8 cellular contexts compared by ENCODE assay signal in genomic region chr5:151742870-151743294, GRCh38. TPM values are rescaled to one million over a fixed set of nuclear protein-coding genes. Genes with fewer than 3 reads are reported as not detected.
DNase-seq lines count a peak whose midpoint lies in the region; ATAC-seq, FAIRE-seq and TF ChIP-seq lines count a peak whose summit lies in the region.

No MANE protein-coding gene starts in this region.

- H3K4me1 ChIP-seq in A549 (peaks cover 37% of the 10 kb centered on the region), PC-3 (ENCODE audit: insufficient read depth, low read length) (peaks cover 70% of the 10 kb centered on the region)

- no peaks in the 10 kb centered on the region for H3K9me3 Mint-ChIP-seq in neural crest cell

- H2AFZ ChIP-seq in PC-3 (ENCODE audit: low read length) = no peak overlapping the region

- POLR2A ChIA-PET in A549 (lab: Yijun Ruan, JAX) (interaction anchor here (1.0 kb wide), 1 partner anchor 84 kb away, joined by 3 read pairs; no protein-coding TSS in a partner anchor), PC-3 (lab: Charles Lee; ENCODE audit: unreplicated experiment) (no interaction called here)

- H3F3A ChIP-seq in PC-3 (ENCODE audit: low read length, unreplicated experiment) = no peaks in the 10 kb centered on the region

- no peaks in the 10 kb centered on the region for H3K36me3 Mint-ChIP-seq in neural crest cell (ENCODE audit: low read depth)

- no peak overlapping the region for H3K27ac Mint-ChIP-seq in neural crest cell (ENCODE audit: unreplicated experiment)

- TF ChIP-seq CTCF in A549 (IDR thresholded peaks at IDR 0.05) = peak; percentile 63
- TF ChIP-seq CTCF in GM12873 (IDR thresholded peaks at IDR 0.05; ENCODE audit: insufficient read depth, low read depth, low read length, missing control alignments) = peak; percentile 64
- TF ChIP-seq CTCF in PC-3 (conservative IDR thresholded peaks at IDR 0.05; ENCODE audit: low read depth, low read length) = peak; percentile 83
- peak; percentile 73 for TF ChIP-seq CTCF in neural crest cell (conservative IDR thresholded peaks at IDR 0.05)

- TF ChIP-seq RAD21 in A549 (conservative IDR thresholded peaks at IDR 0.05 in 1 of 2, IDR thresholded peaks at IDR 0.05 in 1 of 2) = peak; percentile 88 to 89

- H3K4me3 Mint-ChIP-seq in neural crest cell = no peak overlapping the region

- H3K4me3 ChIP-seq in A549 = no peak overlapping the region
- H3K4me3 ChIP-seq in PC-3 (ENCODE audit: low read length) = no peak overlapping the region

- peaks cover 18% of the 10 kb centered on the region for H3K4me1 Mint-ChIP-seq in neural crest cell

- no peak for TF ChIP-seq POLR2A in A549 (IDR thresholded peaks at IDR 0.05; ENCODE audit: low read length)

- H3K27ac ChIP-seq in A549 = peak overlapping the region in 1 of 2 experiments; percentile 92; a peak in 2 of 6 replicates
- H3K27ac ChIP-seq in PC-3 (ENCODE audit: low read length) = peak overlapping the region; percentile 89

- no peaks in the 10 kb centered on the region for H3K27me3 ChIP-seq in PC-3 (ENCODE audit: low read length)

- no peaks in the 10 kb centered on the region for H3K27me3 Mint-ChIP-seq in neural crest cell (ENCODE audit: low read depth)

- DNase-seq in A549 (ENCODE audit: low read depth in 1 of 2, low spot score in 1 of 2) (peak; percentile 70 to 86), PC-3 (peak; percentile 77), neural crest cell (ENCODE audit: low read depth, low spot score) (peak; percentile 44)
- DNase-seq in stimulated activated CD4-positive, alpha-beta T cell treated with anti-CD3 and anti-CD28 coated beads, Interleukin-15, amount 100 ng/mL, for 24 hours = no peak

- H3K9me3 ChIP-seq in A549 = no peaks in the 10 kb centered on the region
- no peaks in the 10 kb centered on the region for H3K9me3 ChIP-seq in PC-3 (ENCODE audit: low read length)

- no peak overlapping the region for H3K9ac ChIP-seq in PC-3 (ENCODE audit: low read length)

- peaks cover 17% of the 10 kb centered on the region for H3K36me3 ChIP-seq in PC-3 (ENCODE audit: low read depth, low read length)

- peak; percentile 36 for FAIRE-seq in A549 (lab: Jason Lieb, UNC)

- H3K9me2 ChIP-seq in PC-3 (replicated peaks; ENCODE audit: low read length) = no peaks in the 10 kb centered on the region

- TF ChIP-seq EP300 in A549 (IDR thresholded peaks at IDR 0.05) = no peak

- peaks cover 13% of the 10 kb centered on the region for H3K79me2 ChIP-seq in PC-3 (ENCODE audit: low read length)

- no TSS peak for BruUV-seq in PC-3 (replicated peaks; lab: Mats Ljungman, UMichigan)

- intact Hi-C loops in PC-3 (cut with micrococcal nuclease) = loop anchor here (10.0 kb wide), 1 partner anchor 448 kb away; no protein-coding TSS in a partner anchor

- H4K20me1 ChIP-seq in PC-3 (ENCODE audit: low read length) = no peaks in the 10 kb centered on the region

- 35% methylated on average over 7 of the region's 7 CpGs for WGBS in A549 (ENCODE audit: missing lambda C conversion rate)

- CTCF ChIA-PET in A549 (lab: Yijun Ruan, JAX) (interaction anchor here (0.5 to 24.6 kb wide), 24 partner anchors 8 to 297 kb away, joined by 3 to 529 read pairs (median 4); partner anchors contain the start of gene ATOX1), PC-3 (lab: Charles Lee) (interaction anchor here (0.9 to 1.3 kb wide), 3 partner anchors 15 to 91 kb away, joined by 3 to 6 read pairs (median 3); partner anchors contain the start of gene G3BP1)

- ATAC-seq in A549 = peak; percentile 46 to 64
- peak; percentile 14 for ATAC-seq in PC-3
- ATAC-seq in esophagus mucosa = peak; percentile 3
- ATAC-seq in GM18520 (IDR thresholded peaks at IDR 0.05; ENCODE audit: unreplicated experiment) = no peak
- ATAC-seq in GM18870 (IDR thresholded peaks at IDR 0.05; ENCODE audit: unreplicated experiment) = no peak

- H3K4me2 ChIP-seq in A549 (no peak overlapping the region), PC-3 (ENCODE audit: low read length) (0 out of 2 replicates have a peak overlapping the region, but pooled peaks have one; percentile 7)

TF ChIP-seq in A549, 52 proteins besides CTCF, POLR2A, EP300 and RAD21:
- TF ChIP-seq SMC3 (IDR thresholded peaks at IDR 0.05) = peak; percentile 80
- TF ChIP-seq CBX8 (IDR thresholded peaks at IDR 0.05) = no peak
- TF ChIP-seq ESRRA (IDR thresholded peaks at IDR 0.05; ENCODE audit: borderline replicate concordance, low read length) = no peak
- no peak for TF ChIP-seq JUN (IDR thresholded peaks at IDR 0.05)
- no peak for TF ChIP-seq TP53 (CRISPR knock-in tag; IDR thresholded peaks at IDR 0.05)
- no peak for TF ChIP-seq KDM1A (IDR thresholded peaks at IDR 0.05; ENCODE audit: low read depth)
- TF ChIP-seq PBX3 (IDR thresholded peaks at IDR 0.05) = no peak

RNA-seq across cellular contexts. Expression of gene ATOX1, which starts 15.5 kb away (rescaled TPM):
- 58.1 and 78.8 TPM in 2 replicates for polyA plus RNA-seq in A549 (2011; rRNA removed)
- polyA plus RNA-seq in A549 (2012; cell fraction: cytosol; rRNA removed) = 299 and 387 TPM in 2 replicates
- 100 and 118 TPM in 2 replicates for polyA plus RNA-seq in A549 (2012; cell fraction: nucleus; rRNA removed)
- polyA plus RNA-seq in A549 (2017; fragmentation: RNase III; extraction: RNeasy Plus Mini Kit Qiagen cat#74134 plus additional on column Dnase treatment) = 215 to 223 TPM (median 218 TPM) in 3 replicates
- polyA minus RNA-seq in A549 (2011; rRNA and poly(A)+ RNA removed) = 61.8 and 72.7 TPM in 2 replicates
- total RNA-seq in PC-3 (2014; rRNA removed) = 81.4 and 122 TPM in 2 replicates
- 84.7 TPM for total RNA-seq in esophagus mucosa
- total RNA-seq in neural crest cell = 82.4 and 84.6 TPM in 2 replicates

RNA-seq across cellular contexts. Expression of gene G3BP1, which starts 28.9 kb away (rescaled TPM):
- polyA plus RNA-seq in A549 (2011; rRNA removed) (126 and 167 TPM in 2 replicates), A549 (2017; fragmentation: RNase III; extraction: RNeasy Plus Mini Kit Qiagen cat#74134 plus additional on column Dnase treatment) (176 to 178 TPM (median 176 TPM) in 3 replicates)
- polyA plus RNA-seq in A549 (2012; cell fraction: cytosol; rRNA removed) = 29.1 and 31.7 TPM in 2 replicates
- 30.8 and 60.6 TPM in 2 replicates for polyA plus RNA-seq in A549 (2012; cell fraction: nucleus; rRNA removed)
- 284 and 339 TPM in 2 replicates for polyA minus RNA-seq in A549 (2011; rRNA and poly(A)+ RNA removed)
- total RNA-seq in PC-3 (2014; rRNA removed) (133 and 157 TPM in 2 replicates), esophagus mucosa (146 TPM), neural crest cell (309 and 317 TPM in 2 replicates)

RNA-seq across cellular contexts. Expression of gene SPARC, which starts 56.2 kb away (rescaled TPM):
- polyA plus RNA-seq in A549 (2011; rRNA removed) = 23.1 and 33.8 TPM in 2 replicates
- 27.1 and 30.5 TPM in 2 replicates for polyA plus RNA-seq in A549 (2012; cell fraction: cytosol; rRNA removed)
- 27.8 and 33.0 TPM in 2 replicates for polyA plus RNA-seq in A549 (2012; cell fraction: nucleus; rRNA removed)
- 29.1 to 53.4 TPM (median 45.7 TPM) in 3 replicates for polyA plus RNA-seq in A549 (2017; fragmentation: RNase III; extraction: RNeasy Plus Mini Kit Qiagen cat#74134 plus additional on column Dnase treatment)
- polyA minus RNA-seq in A549 (2011; rRNA and poly(A)+ RNA removed) = 30.9 and 41.1 TPM in 2 replicates
- 0.86 and 2.7 TPM in 2 replicates for total RNA-seq in PC-3 (2014; rRNA removed)
- 76.4 TPM for total RNA-seq in esophagus mucosa
- 422 and 435 TPM in 2 replicates for total RNA-seq in neural crest cell

Comparison
In these comparisons a context has a peak if more than half of its experiments do, and no peak if none do; other contexts are left out.
1. ATAC-seq: peak in A549 (2 of 2), PC-3 (single experiment) and esophagus mucosa (single experiment); none in GM18520 (single experiment) and GM18870 (single experiment).
2. RNA of gene SPARC, which starts 56.2 kb away (total RNA-seq): 422 to 435 TPM in neural crest cell and 76.4 TPM in esophagus mucosa (single experiment); 0.86 to 2.7 TPM in PC-3; every median in the first group is over 10 times any median in the second.
3. Peak in every context shown above with its lines, with median percentiles within 50 percentile points of each other: CTCF ChIP-seq.